ENCODE assay signal across 8 cellular contexts in genomic region chr15:51750942-51751686, GRCh38. TPM values are rescaled to one million over a fixed set of nuclear protein-coding genes. Genes with fewer than 3 reads are reported as not detected.
DNase-seq lines count a peak whose midpoint lies in the region; ATAC-seq and TF ChIP-seq lines count a peak whose summit lies in the region.

Gene TMOD2 (plus strand): TSS chr15:51751597. CDS start chr15:51766442, 14,845 bp downstream.

- intact Hi-C loops in right lobe of liver (cut with DNase I) = no loop called here

- no peak for TF ChIP-seq CTCF in right lobe of liver (IDR thresholded peaks at IDR 0.05)

- ATAC-seq in GM21619 (IDR thresholded peaks at IDR 0.05; ENCODE audit: unreplicated experiment) = peak; percentile 70
- peak; percentile 84 to 93 for ATAC-seq in activated CD4-positive, CD25-positive, alpha-beta regulatory T cell treated with anti-CD3 and anti-CD28 coated beads, Interleukin-2, amount 50 U/mL, for 24 hours
- peak; percentile 91 to 95 (median 94) for ATAC-seq in right lobe of liver

- TF ChIP-seq POLR2A in right lobe of liver (IDR thresholded peaks at IDR 0.05) = no peak

- H3K4me3 ChIP-seq in right lobe of liver = peak within 1 kb of the TSS; percentile 54 to 85 (median 75)

- no peaks in the 10 kb centered on the region for H3K27me3 ChIP-seq in right lobe of liver

- peak; percentile 37 for DNase-seq in ELR (ENCODE audit: low read depth)
- DNase-seq in dermis microvascular lymphatic vessel endothelial cell (ENCODE audit: low read depth in 2 of 2) = peak in 1 of 2 donors; percentile 40
- peak; percentile 61 to 67 (median 62) for DNase-seq in right lobe of liver
- DNase-seq in stimulated activated CD8-positive, alpha-beta memory T cell treated with anti-CD3 and anti-CD28 coated beads, Interleukin-15, amount 100 ng/mL, for 24 hours (ENCODE audit: low read depth) = peak; percentile 29
- DNase-seq in OCI-M2 (lab: John Stamatoyannopoulos, UW; ENCODE audit: unreplicated experiment) = no peak

- peak within 1 kb of the TSS; percentile 37 for H3K27ac ChIP-seq in KOPT-K1 (ENCODE audit: low read depth, low read length, poor library complexity, severe bottlenecking)
- no peak within 1 kb of the TSS for H3K27ac ChIP-seq in right lobe of liver

- WGBS in right lobe of liver (ENCODE audit: insufficient coverage, low coverage, low lambda C conversion rate, missing lambda C conversion rate) = 1% methylated on average over 11 of the region's 57 CpGs

- H3K4me1 ChIP-seq in right lobe of liver = peaks cover 0 to 3% (median 0%) of the 10 kb centered on the region in 4 donors

- H3K9me3 ChIP-seq in KOPT-K1 (ENCODE audit: insufficient read depth, low read length, poor library complexity, severe bottlenecking) (no peaks in the 10 kb centered on the region), right lobe of liver (no peaks in the 10 kb centered on the region)

- H3K36me3 ChIP-seq in KOPT-K1 (ENCODE audit: insufficient read depth, low read length) (no peaks in the 10 kb centered on the region), right lobe of liver (no peaks in the 10 kb centered on the region)

RNA-seq across cellular contexts. Expression of gene TMOD2, which starts in this region (rescaled TPM):
- total RNA-seq in dermis microvascular lymphatic vessel endothelial cell (19.1 and 37.3 TPM in 2 replicates), right lobe of liver (1 to 10 TPM; 1.1 to 2.5 (median 1.3) TPM)
